In the genomic region with DNA sequence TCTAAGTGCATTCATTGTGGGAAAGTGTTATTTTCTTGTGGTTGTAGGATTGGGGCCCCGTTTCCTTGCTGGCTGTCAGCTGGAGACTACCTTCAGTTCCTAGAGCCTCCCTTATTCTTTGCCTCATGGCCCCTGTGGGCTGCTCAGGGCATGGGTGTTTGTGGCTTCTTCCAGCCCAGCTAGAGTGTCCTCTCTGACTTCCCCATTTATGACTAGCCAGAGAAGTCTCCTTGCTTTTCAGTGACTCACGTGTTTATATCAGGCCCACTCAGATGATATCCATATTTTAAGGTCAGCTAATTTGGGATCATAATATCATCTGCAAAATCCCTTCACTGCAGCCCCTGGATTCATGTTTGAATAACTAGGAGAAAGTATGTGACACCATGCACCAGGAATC, we compare ENCODE assay signal across 12 cellular contexts.
DNase-seq lines count a peak whose midpoint lies in the region; ATAC-seq and TF ChIP-seq lines count a peak whose summit lies in the region.
"Had no signal": no experiment of that assay in that cellular context is flagged by ENCODE, and none has a peak within 500 bp of the region (broad histone marks: within the 10 kb centered on the region; RNA-seq: fewer than 3 reads in every experiment).

No MANE protein-coding gene starts in this region.

- H3K27me3 ChIP-seq in transverse colon, result no peaks in the 10 kb centered on the region

- 57 to 63% methylated on average over 2 of the region's 2 CpGs for WGBS in transverse colon (ENCODE audit: low coverage in 1 of 2), 2 donors

- H3K4me1 ChIP-seq in transverse colon (peaks cover 0 to 16% (median 6%) of the 10 kb centered on the region in 4 donors), mucosa of descending colon (ENCODE audit: low read depth) (no peaks in the 10 kb centered on the region)

- TF ChIP-seq EP300 in transverse colon (IDR thresholded peaks at IDR 0.05; ENCODE audit: low read depth), result no peak

- H3K4me3 ChIP-seq in transverse colon, result no peak overlapping the region
- H3K4me3 ChIP-seq in mucosa of descending colon, result no peak overlapping the region

- no peak for TF ChIP-seq POLR2A in transverse colon (IDR thresholded peaks at IDR 0.05)

- TF ChIP-seq CTCF in transverse colon (IDR thresholded peaks at IDR 0.05), result no peak
- TF ChIP-seq CTCF in mucosa of descending colon (IDR thresholded peaks at IDR 0.05), result no peak

- intact Hi-C loops in transverse colon (cut with DNase I; ENCODE audit: low total_unique reads) (no loop called here), mucosa of descending colon (cut with DNase I, micrococcal nuclease) (loop anchor here in 1 of 2 donors (10.0 kb wide), 1 partner anchor 118 kb away; no protein-coding TSS in a partner anchor)

- H3K36me3 ChIP-seq in transverse colon (no peaks in the 10 kb centered on the region), mucosa of descending colon (ENCODE audit: low read depth) (no peaks in the 10 kb centered on the region)

- in situ Hi-C loops in transverse colon (cut with MboI; ENCODE audit: low pct_ligation_motif_present in 1 of 4, low pct_unique_long_range_greater_than_20kb in 1 of 4, low sequenced_read_pairs in 3 of 4), result no loop called here

- DNase-seq in MV-4-11 (lab: John Stamatoyannopoulos, UW) (peak; percentile 63), caudate nucleus (lab: John Stamatoyannopoulos, UW) (no peak), iris pigment epithelial cell (ENCODE audit: low read depth) (peak; percentile 54), transverse colon (no peak), NCI-H1694 (lab: John Stamatoyannopoulos, UW) (no peak), mucosa of descending colon (no peak)
- DNase-seq: activated CD4-positive, alpha-beta T cell treated with anti-CD3 and anti-CD28 coated beads, Interleukin-2, amount 50 U/mL, for 48 hours; NCI-H1092; NK-92 treated with Interleukin-12 subunit alpha and Interleukin-12 subunit beta, amount 100 ng/mL, for 24 hours; T-cell had no signal

- ATAC-seq in mucosa of descending colon (no peak), GM21423 (IDR thresholded peaks at IDR 0.05; ENCODE audit: unreplicated experiment) (no peak)
- ATAC-seq: stimulated activated effector memory CD8-positive, alpha-beta T cell treated with anti-CD3 and anti-CD28 coated beads, Interleukin-12 subunit alpha, Interleukin-12 subunit beta, amount 100 ng/mL, for 72 hours; T-cell had no signal

- H3K27ac ChIP-seq in caudate nucleus (ENCODE audit: low read depth, low read length) (peak overlapping the region; percentile 4), transverse colon (peak overlapping the region; percentile 15 to 68 (median 42))

- H3K9me3 ChIP-seq in transverse colon, result no peaks in the 10 kb centered on the region
- H3K9me3 ChIP-seq in mucosa of descending colon, result no peaks in the 10 kb centered on the region

Comparison
In these comparisons a context has a peak if more than half of its experiments do, and no peak if none do; other contexts are left out.
1. DNase-seq: peak in MV-4-11 (single experiment) and iris pigment epithelial cell (single experiment); none in caudate nucleus (0 of 61), transverse colon (single experiment), NCI-H1694 (single experiment) and mucosa of descending colon (0 of 3).